Comparison of ENCODE assay signal across 1 cellular context in the genomic region with DNA sequence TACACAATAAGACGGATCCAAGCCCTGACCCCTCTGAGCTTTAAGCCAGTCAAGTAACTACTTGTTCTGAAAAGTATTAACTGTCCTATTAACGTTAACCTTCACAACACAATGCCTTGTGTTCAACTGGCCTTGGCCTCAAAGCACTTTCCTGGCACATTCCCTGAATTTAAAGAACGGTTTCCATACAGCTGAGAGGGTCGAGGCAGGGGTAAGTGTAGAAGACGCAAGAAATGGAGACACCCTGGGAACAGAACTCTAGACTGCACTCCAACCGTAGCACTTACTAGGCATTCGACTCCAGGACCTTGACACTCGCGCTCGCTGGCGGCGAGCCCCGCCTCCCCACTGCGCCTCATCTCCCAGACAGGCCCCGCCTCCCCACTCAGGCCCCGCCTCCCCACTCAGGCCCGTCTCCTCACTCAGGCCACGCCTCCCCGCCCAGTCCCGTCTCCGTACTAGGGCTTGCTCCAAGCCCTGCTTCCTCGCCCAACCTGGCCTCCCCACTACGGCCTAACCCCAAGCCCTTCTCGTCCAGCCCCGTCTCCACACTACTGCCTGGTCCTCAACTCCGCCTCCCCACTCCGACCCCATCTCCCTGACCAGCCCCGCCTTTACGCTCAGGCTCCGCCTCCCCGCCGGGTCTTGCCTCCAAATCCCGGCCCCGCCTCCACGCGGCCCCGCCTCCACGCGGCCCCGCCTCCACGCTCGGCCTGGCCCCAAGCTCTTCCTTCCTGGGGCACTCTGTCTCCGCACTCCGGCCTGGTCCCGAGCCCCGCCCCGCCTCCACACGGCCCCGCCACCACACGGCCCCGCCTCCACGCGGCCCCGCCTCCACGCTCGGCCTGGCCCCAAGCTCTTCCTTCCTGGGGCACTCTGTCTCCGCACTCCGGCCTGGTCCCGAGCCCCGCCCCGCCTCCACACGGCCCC.
TF ChIP-seq lines count a peak whose summit lies in the region.

No MANE protein-coding gene starts in this region.

TF ChIP-seq in HepG2, 621 proteins besides CTCF, POLR2A, EP300 and RAD21 (continues in another document):
- peak; percentile 40; the same call in 1 of the 2 replicates for TF ChIP-seq MNT (IDR thresholded peaks at IDR 0.05)
- no peak for TF ChIP-seq HIC2 (CRISPR knock-in tag; IDR thresholded peaks at IDR 0.05; ENCODE audit: low read depth)
- no peak; the same call in 1 of the 2 replicates for TF ChIP-seq ZNF232 (CRISPR knock-in tag; IDR thresholded peaks at IDR 0.05; ENCODE audit: borderline replicate concordance)
- TF ChIP-seq BORCS8-MEF2B (CRISPR knock-in tag; IDR thresholded peaks at IDR 0.05) = peak; percentile 47; the same call in 1 of the 2 replicates
- no peak for TF ChIP-seq SOX6 (IDR thresholded peaks at IDR 0.05)
- peak; percentile 53; the same call in 1 of the 2 replicates for TF ChIP-seq SOX6 (CRISPR knock-in tag; IDR thresholded peaks at IDR 0.05)
- no peak for TF ChIP-seq ZNF639 (CRISPR knock-in tag; conservative IDR thresholded peaks at IDR 0.05)
- TF ChIP-seq MEIS2 (CRISPR knock-in tag; IDR thresholded peaks at IDR 0.05) = peak; percentile 73; the same call in 1 of the 2 replicates
- TF ChIP-seq, protein P1, sequence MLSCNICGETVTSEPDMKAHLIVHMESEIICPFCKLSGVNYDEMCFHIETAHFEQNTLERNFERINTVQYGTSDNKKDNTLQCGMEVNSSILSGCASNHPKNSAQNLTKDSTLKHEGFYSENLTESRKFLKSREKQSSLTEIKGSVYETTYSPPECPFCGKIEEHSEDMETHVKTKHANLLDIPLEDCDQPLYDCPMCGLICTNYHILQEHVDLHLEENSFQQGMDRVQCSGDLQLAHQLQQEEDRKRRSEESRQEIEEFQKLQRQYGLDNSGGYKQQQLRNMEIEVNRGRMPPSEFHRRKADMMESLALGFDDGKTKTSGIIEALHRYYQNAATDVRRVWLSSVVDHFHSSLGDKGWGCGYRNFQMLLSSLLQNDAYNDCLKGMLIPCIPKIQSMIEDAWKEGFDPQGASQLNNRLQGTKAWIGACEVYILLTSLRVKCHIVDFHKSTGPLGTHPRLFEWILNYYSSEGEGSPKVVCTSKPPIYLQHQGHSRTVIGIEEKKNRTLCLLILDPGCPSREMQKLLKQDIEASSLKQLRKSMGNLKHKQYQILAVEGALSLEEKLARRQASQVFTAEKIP (CRISPR knock-in tag; IDR thresholded peaks at IDR 0.05; ENCODE audit: borderline replicate concordance) = no peak
- TF ChIP-seq NKX3-1 (CRISPR knock-in tag; IDR thresholded peaks at IDR 0.05) = no peak
- TF ChIP-seq, protein P2, sequence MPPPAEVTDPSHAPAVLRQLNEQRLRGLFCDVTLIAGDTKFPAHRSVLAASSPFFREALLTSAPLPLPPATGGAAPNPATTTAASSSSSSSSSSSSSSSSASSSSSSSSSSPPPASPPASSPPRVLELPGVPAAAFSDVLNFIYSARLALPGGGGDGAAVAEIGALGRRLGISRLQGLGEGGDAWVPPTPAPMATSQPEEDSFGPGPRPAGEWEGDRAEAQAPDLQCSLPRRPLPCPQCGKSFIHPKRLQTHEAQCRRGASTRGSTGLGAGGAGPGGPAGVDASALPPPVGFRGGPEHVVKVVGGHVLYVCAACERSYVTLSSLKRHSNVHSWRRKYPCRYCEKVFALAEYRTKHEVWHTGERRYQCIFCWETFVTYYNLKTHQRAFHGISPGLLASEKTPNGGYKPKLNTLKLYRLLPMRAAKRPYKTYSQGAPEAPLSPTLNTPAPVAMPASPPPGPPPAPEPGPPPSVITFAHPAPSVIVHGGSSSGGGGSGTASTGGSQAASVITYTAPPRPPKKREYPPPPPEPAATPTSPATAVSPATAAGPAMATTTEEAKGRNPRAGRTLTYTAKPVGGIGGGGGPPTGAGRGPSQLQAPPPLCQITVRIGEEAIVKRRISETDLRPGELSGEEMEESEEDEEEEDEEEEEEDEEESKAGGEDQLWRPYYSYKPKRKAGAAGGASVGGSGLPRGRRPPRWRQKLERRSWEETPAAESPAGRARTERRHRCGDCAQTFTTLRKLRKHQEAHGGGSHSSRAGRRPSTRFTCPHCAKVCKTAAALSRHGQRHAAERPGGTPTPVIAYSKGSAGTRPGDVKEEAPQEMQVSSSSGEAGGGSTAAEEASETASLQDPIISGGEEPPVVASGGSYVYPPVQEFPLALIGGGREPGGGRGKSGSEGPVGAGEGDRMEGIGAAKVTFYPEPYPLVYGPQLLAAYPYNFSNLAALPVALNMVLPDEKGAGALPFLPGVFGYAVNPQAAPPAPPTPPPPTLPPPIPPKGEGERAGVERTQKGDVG (CRISPR knock-in tag; IDR thresholded peaks at IDR 0.05; ENCODE audit: borderline replicate concordance) = no peak
- TF ChIP-seq BATF2 (CRISPR knock-in tag; IDR thresholded peaks at IDR 0.05) = no peak
- TF ChIP-seq NCOA1 (CRISPR knock-in tag; IDR thresholded peaks at IDR 0.05) = no peak
- TF ChIP-seq IKZF5 (CRISPR knock-in tag; IDR thresholded peaks at IDR 0.05) = no peak
- TF ChIP-seq U2AF2 (IDR thresholded peaks at IDR 0.05; ENCODE audit: low read depth, low read length) = no peak
- no peak for TF ChIP-seq ISX (CRISPR knock-in tag; conservative IDR thresholded peaks at IDR 0.05)
- TF ChIP-seq REPIN1 (CRISPR knock-in tag; IDR thresholded peaks at IDR 0.05; ENCODE audit: borderline replicate concordance, low read depth) = peak; percentile 41; the same call in 1 of the 2 replicates
- no peak for TF ChIP-seq RFX1 (IDR thresholded peaks at IDR 0.05)
- TF ChIP-seq ZNF776 (CRISPR knock-in tag; IDR thresholded peaks at IDR 0.05) = no peak; the same call in 1 of the 2 replicates
- TF ChIP-seq, protein P3, sequence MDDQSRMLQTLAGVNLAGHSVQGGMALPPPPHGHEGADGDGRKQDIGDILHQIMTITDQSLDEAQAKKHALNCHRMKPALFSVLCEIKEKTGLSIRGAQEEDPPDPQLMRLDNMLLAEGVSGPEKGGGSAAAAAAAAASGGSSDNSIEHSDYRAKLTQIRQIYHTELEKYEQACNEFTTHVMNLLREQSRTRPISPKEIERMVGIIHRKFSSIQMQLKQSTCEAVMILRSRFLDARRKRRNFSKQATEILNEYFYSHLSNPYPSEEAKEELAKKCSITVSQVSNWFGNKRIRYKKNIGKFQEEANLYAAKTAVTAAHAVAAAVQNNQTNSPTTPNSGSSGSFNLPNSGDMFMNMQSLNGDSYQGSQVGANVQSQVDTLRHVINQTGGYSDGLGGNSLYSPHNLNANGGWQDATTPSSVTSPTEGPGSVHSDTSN (CRISPR knock-in tag; IDR thresholded peaks at IDR 0.05; ENCODE audit: borderline replicate concordance) = no peak
- TF ChIP-seq ZNF275 (CRISPR knock-in tag; IDR thresholded peaks at IDR 0.05; ENCODE audit: borderline replicate concordance) = no peak
- TF ChIP-seq SRF (IDR thresholded peaks at IDR 0.05; ENCODE audit: low read depth, low read length) = no peak
- TF ChIP-seq MZF1 (CRISPR knock-in tag; IDR thresholded peaks at IDR 0.05; ENCODE audit: borderline replicate concordance) = no peak
- TF ChIP-seq DNMT1 (CRISPR knock-in tag; IDR thresholded peaks at IDR 0.05) = 0 out of 2 replicates have a peak, but pooled peaks have one; percentile 19
- no peak for TF ChIP-seq FLYWCH1 (CRISPR knock-in tag; IDR thresholded peaks at IDR 0.05)
- TF ChIP-seq TBX3 (IDR thresholded peaks at IDR 0.05; ENCODE audit: borderline replicate concordance) = no peak
- peak; percentile 76; the same call in 1 of the 2 replicates for TF ChIP-seq KDM5B (CRISPR knock-in tag; IDR thresholded peaks at IDR 0.05; ENCODE audit: borderline replicate concordance)
- TF ChIP-seq NONO (IDR thresholded peaks at IDR 0.05) = no peak
- peak; percentile 58 for TF ChIP-seq NONO (CRISPR knock-in tag; conservative IDR thresholded peaks at IDR 0.05)
- peak; percentile 66 for TF ChIP-seq SALL1 (CRISPR knock-in tag; IDR thresholded peaks at IDR 0.05)
- TF ChIP-seq, protein P4, sequence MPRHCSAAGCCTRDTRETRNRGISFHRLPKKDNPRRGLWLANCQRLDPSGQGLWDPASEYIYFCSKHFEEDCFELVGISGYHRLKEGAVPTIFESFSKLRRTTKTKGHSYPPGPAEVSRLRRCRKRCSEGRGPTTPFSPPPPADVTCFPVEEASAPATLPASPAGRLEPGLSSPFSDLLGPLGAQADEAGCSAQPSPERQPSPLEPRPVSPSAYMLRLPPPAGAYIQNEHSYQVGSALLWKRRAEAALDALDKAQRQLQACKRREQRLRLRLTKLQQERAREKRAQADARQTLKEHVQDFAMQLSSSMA (CRISPR knock-in tag; IDR thresholded peaks at IDR 0.05) = no peak
- TF ChIP-seq PHF20 (CRISPR knock-in tag; IDR thresholded peaks at IDR 0.05) = no peak
- TF ChIP-seq ZNF687 (CRISPR knock-in tag; IDR thresholded peaks at IDR 0.05) = peak; percentile 64; the same call in 1 of the 2 replicates
